ENCODE assay signal across 8 cellular contexts in the genomic region with DNA sequence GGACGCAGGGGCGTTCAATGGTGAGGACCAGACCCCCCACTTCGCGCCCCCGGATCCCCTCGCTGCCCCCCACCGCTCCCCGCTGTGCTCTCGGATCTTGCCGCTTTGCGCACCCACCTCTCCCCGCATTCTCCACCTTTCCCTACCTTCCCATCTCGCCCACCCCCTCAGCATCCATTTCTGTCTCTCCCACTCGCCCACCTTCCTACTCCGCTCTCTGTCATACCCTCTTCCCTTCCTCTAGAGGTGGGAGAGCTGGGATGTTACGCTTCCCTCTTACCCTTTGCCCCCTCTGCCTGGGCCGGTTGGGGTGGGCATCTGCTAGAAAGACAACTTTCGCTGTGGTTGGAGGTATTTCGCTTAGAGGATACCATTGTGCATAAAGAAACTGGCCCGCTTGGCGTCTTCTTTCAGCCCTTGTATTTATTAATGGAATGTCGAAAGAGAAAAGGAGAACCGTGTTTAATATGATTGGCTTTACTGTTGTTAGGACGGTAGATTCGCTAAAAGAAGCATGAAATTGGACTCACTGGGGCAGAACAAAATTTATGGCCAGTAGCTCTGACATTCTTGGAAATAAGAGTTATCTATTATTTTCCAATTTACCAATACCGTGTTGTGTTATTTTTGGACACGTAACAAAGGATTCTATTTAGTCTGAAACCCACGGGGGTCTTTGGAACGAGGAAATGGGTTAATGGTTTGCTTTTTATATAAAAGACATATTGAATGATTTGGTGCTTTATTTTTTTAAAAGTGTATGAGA. TPM values are rescaled to one million over a fixed set of nuclear protein-coding genes. Genes with fewer than 3 reads are reported as not detected.
DNase-seq lines count a peak whose midpoint lies in the region; ATAC-seq, FAIRE-seq and TF ChIP-seq lines count a peak whose summit lies in the region.

No MANE protein-coding gene starts in this region.

- H3K27ac ChIP-seq in cardiac muscle cell (peak overlapping the region; percentile 51), prostate gland (peak overlapping the region; percentile 54 to 62)

- no peak for FAIRE-seq in RCC 7860 (lab: Jason Lieb, UNC)

- no peak for ATAC-seq in Right ventricle myocardium inferior

- H3K4me3 ChIP-seq in cardiac muscle cell (peak overlapping the region; percentile 98), fibroblast of villous mesenchyme (ENCODE audit: low read depth, low read length) (peak overlapping the region; percentile 68), prostate gland (peak overlapping the region; percentile 62 to 74)

- TF ChIP-seq CTCF in cardiac muscle cell (IDR thresholded peaks at IDR 0.05; ENCODE audit: low read depth, low read length) (no peak), fibroblast of villous mesenchyme (IDR thresholded peaks at IDR 0.05; ENCODE audit: insufficient read depth, low read depth, low read length) (no peak), prostate gland (IDR thresholded peaks at IDR 0.05) (no peak)

- DNase-seq in cardiac muscle cell (ENCODE audit: low read depth in 1 of 2, low spot score in 1 of 2) = peak in 1 of 2 donors; percentile 32
- DNase-seq in Right ventricle myocardium inferior (ENCODE audit: missing footprints) = no peak
- DNase-seq in SW480 (ENCODE audit: low spot score) = peak; percentile 35
- DNase-seq in fibroblast of villous mesenchyme (ENCODE audit: low read depth) = no peak
- no peak for DNase-seq in prostate gland (ENCODE audit: low spot score)
- no peak for DNase-seq in EL
- no peak for DNase-seq in SKM-1 treated with dmso at 0.1 percent for 144 hours (lab: John Stamatoyannopoulos, UW; ENCODE audit: unreplicated experiment)
- no peak for DNase-seq in RCC 7860 (ENCODE audit: low spot score)

- WGBS in prostate gland = 2% methylated on average over 25 of the region's 29 CpGs

- no peaks in the 10 kb centered on the region for H3K9me3 ChIP-seq in cardiac muscle cell (ENCODE audit: low read depth)
- no peaks in the 10 kb centered on the region for H3K9me3 ChIP-seq in prostate gland

- H3K27me3 ChIP-seq in cardiac muscle cell (no peaks in the 10 kb centered on the region), prostate gland (replicated peaks; ENCODE audit: insufficient read depth) (no peaks in the 10 kb centered on the region)

- no peak for TF ChIP-seq POLR2A in prostate gland (IDR thresholded peaks at IDR 0.05)

- intact Hi-C loops in Right ventricle myocardium inferior (cut with DNase I) = no loop called here
- intact Hi-C loops in prostate gland (cut with DNase I) = loop anchor here (2.0 kb wide), 1 partner anchor 75 kb away; no protein-coding TSS in a partner anchor

- H3K4me1 ChIP-seq in cardiac muscle cell (ENCODE audit: low read depth) (peaks cover 11% of the 10 kb centered on the region), prostate gland (replicated peaks) (no peaks in the 10 kb centered on the region)

- H3K36me3 ChIP-seq in cardiac muscle cell (no peaks in the 10 kb centered on the region), prostate gland (no peaks in the 10 kb centered on the region)

RNA-seq across cellular contexts. Expression of a gene that starts 0.9 kb away (rescaled TPM):
- total RNA-seq in cardiac muscle cell (42.3 and 56.3 TPM in 2 replicates), Right ventricle myocardium inferior (23.2 TPM), fibroblast of villous mesenchyme (3.9 and 7.1 TPM in 2 replicates), prostate gland (10 to 100 TPM; 12.4 to 65.7 TPM)
- polyA plus RNA-seq in cardiac muscle cell = 70.4 and 75.7 TPM in 2 replicates
